ENCODE assay signal across 8 cellular contexts in the genomic region with DNA sequence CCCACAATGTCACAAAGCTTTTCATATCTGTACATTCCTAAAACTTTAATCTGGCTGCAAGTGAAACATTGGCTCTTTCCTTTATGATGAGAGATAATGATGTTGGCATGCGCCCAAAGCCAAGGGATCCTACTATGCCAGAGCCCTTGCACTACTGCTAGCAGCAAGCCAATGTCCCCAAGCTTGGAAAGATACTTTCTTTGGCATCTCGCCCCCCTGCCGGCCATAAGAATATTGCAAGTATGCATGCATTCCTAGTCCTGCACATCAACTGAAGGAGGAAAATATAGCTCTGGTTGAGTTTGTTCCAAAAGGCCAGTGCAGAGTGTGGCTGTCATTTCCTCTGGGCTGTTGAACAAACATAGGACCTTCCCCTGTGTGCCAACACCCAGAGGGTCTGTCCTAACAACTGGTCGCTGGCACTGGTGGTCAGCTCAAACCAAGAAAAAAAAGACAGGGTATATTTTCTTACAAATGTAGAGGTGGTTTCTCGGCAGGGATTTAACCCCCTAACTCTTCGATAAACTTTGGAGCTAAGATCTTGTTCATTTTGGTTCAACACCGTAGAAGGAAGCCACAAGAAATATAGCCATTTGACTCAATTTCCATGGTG. TPM values are rescaled to one million over a fixed set of nuclear protein-coding genes. Genes with fewer than 3 reads are reported as not detected.
DNase-seq lines count a peak whose midpoint lies in the region; ATAC-seq and TF ChIP-seq lines count a peak whose summit lies in the region.

No MANE protein-coding gene starts in this region.

- H3K4ac ChIP-seq in mesenchymal stem cell (ENCODE audit: low read depth in 1 of 2, low read length in 2 of 2): no peak overlapping the region

- intact Hi-C loops in mammary epithelial cell (cut with micrococcal nuclease) (loop anchor here (2.0 kb wide), 1 partner anchor 327 kb away; no protein-coding TSS in a partner anchor), posterior vena cava (cut with DNase I) (loop anchor here (5.0 kb wide), 1 partner anchor 251 kb away; no protein-coding TSS in a partner anchor)

- DNase-seq in COR-L47 (lab: John Stamatoyannopoulos, UW) (peak; percentile 69), GM23248 (peak; percentile 43), RWPE2 (ENCODE audit: low spot score) (no peak), mammary epithelial cell (no peak), mesenchymal stem cell (peak; percentile 46), posterior vena cava (ENCODE audit: low spot score) (no peak)

- no peak overlapping the region for H4K8ac ChIP-seq in mesenchymal stem cell (ENCODE audit: low read length)

- H3K9me2 ChIP-seq in GM23248 (ENCODE audit: insufficient read depth): no peaks in the 10 kb centered on the region

- dilution Hi-C loops in mammary epithelial cell (cut with HindIII; ENCODE audit: low sequenced_read_pairs): loop anchor here (25.0 kb wide), 1 partner anchor 246 kb away; no protein-coding TSS in a partner anchor

- CTCF ChIA-PET in mammary epithelial cell (lab: Charles Lee; ENCODE audit: low non-redundant PET): interaction anchor here (0.5 to 1.5 kb wide), 11 partner anchors 9 to 291 kb away, joined by 3 to 12 read pairs (median 4); no protein-coding TSS in a partner anchor

- no peak overlapping the region for H3K23ac ChIP-seq in mesenchymal stem cell (ENCODE audit: low read length in 2 of 2)

- H3K14ac ChIP-seq in mesenchymal stem cell (ENCODE audit: low read length in 2 of 2): no peak overlapping the region

- TF ChIP-seq CTCF in RWPE2 (IDR thresholded peaks at IDR 0.05; ENCODE audit: poor library complexity, severe bottlenecking) (peak; percentile 77), mammary epithelial cell (conservative IDR thresholded peaks at IDR 0.05 in 1 of 2, IDR thresholded peaks at IDR 0.05 in 1 of 2; ENCODE audit: extremely low read depth in 1 of 2, insufficient read depth in 1 of 2, low read depth in 1 of 2, low read length in 2 of 2) (peak; percentile 75 to 82)

- no peak overlapping the region for H3K4me2 ChIP-seq in GM23248 (ENCODE audit: unreplicated experiment)
- no peak overlapping the region for H3K4me2 ChIP-seq in mammary epithelial cell (ENCODE audit: insufficient read depth, low read depth, low read length)
- no peak overlapping the region for H3K4me2 ChIP-seq in mesenchymal stem cell (ENCODE audit: low read length, poor library complexity, severe bottlenecking)

- H3K18ac ChIP-seq in mesenchymal stem cell (ENCODE audit: low read depth in 1 of 2, low read length in 2 of 2): no peak overlapping the region

- no peak overlapping the region for H2BK120ac ChIP-seq in mesenchymal stem cell (ENCODE audit: low read depth, low read length)

- H3K9ac ChIP-seq in GM23248: no peak overlapping the region
- no peak overlapping the region for H3K9ac ChIP-seq in mammary epithelial cell (ENCODE audit: insufficient read depth, low read length)
- no peak overlapping the region for H3K9ac ChIP-seq in mesenchymal stem cell (ENCODE audit: low read length)

- H3F3A ChIP-seq in GM23248 (ENCODE audit: insufficient read depth): 0 out of 2 replicates have a peak, but pooled peaks cover 11% of the 10 kb centered on the region

- no peak overlapping the region for H3K4me3 ChIP-seq in GM23248
- H3K4me3 ChIP-seq in RWPE2 (ENCODE audit: severe bottlenecking): no peak overlapping the region
- H3K4me3 ChIP-seq in mammary epithelial cell (replicated peaks in 1 of 3; ENCODE audit: insufficient read depth in 1 of 3, low read depth in 2 of 3, low read length in 3 of 3): no peak overlapping the region
- H3K4me3 ChIP-seq in mesenchymal stem cell (ENCODE audit: insufficient read depth in 1 of 2, low read depth in 1 of 2, low read length in 2 of 2): no peak overlapping the region

- H3K27me3 ChIP-seq in GM23248 (replicated peaks; ENCODE audit: insufficient read depth) (no peaks in the 10 kb centered on the region), RWPE2 (ENCODE audit: insufficient read depth, poor library complexity, severe bottlenecking) (no peaks in the 10 kb centered on the region), mammary epithelial cell (ENCODE audit: insufficient read depth, low read length) (no peaks in the 10 kb centered on the region), mesenchymal stem cell (ENCODE audit: control insufficient read depth in 1 of 2, insufficient read depth in 1 of 2, low read length in 2 of 2) (no peaks in the 10 kb centered on the region)

- no peaks in the 10 kb centered on the region for H4K20me1 ChIP-seq in GM23248 (ENCODE audit: insufficient read depth)
- H4K20me1 ChIP-seq in mammary epithelial cell (ENCODE audit: insufficient read depth, low read length): no peaks in the 10 kb centered on the region

- no peaks in the 10 kb centered on the region for H3K9me3 ChIP-seq in GM23248 (ENCODE audit: low read depth)
- H3K9me3 ChIP-seq in RWPE2 (ENCODE audit: severe bottlenecking): no peaks in the 10 kb centered on the region
- H3K9me3 ChIP-seq in mammary epithelial cell (replicated peaks; ENCODE audit: insufficient read depth, low read length): no peaks in the 10 kb centered on the region
- H3K9me3 ChIP-seq in mesenchymal stem cell (ENCODE audit: control insufficient read depth, low read length): no peaks in the 10 kb centered on the region

- no peak overlapping the region for H2BK15ac ChIP-seq in mesenchymal stem cell (ENCODE audit: low read depth, poor library complexity, severe bottlenecking)

- no peak overlapping the region for H2BK5ac ChIP-seq in mesenchymal stem cell (ENCODE audit: low read depth, low read length, poor library complexity, severe bottlenecking)

- no peak overlapping the region for H2BK12ac ChIP-seq in mesenchymal stem cell (ENCODE audit: low read length in 2 of 2)

- H2AK5ac ChIP-seq in mesenchymal stem cell (ENCODE audit: low read length, severe bottlenecking): no peak overlapping the region

- WGBS in GM23248 (ENCODE audit: low coverage in 1 of 2, low lambda C conversion rate in 2 of 2, missing lambda C conversion rate in 2 of 2), 2 experiments: 85 to 94% methylated on average over 7 of the region's 7 CpGs
- 43% methylated on average over 6 of the region's 7 CpGs for WGBS in mammary epithelial cell (ENCODE audit: low coverage, missing lambda C conversion rate)
- 87% methylated on average over 7 of the region's 7 CpGs for WGBS in mesenchymal stem cell

- no peak for ATAC-seq in RWPE2 (ENCODE audit: low read depth)
- ATAC-seq in GM21381 (IDR thresholded peaks at IDR 0.05; ENCODE audit: unreplicated experiment): no peak
- no peak for ATAC-seq in HG02981 (IDR thresholded peaks at IDR 0.05; ENCODE audit: unreplicated experiment)

- no TSS peak for BruUV-seq in mammary epithelial cell (replicated peaks; lab: Mats Ljungman, UMichigan)

- H3K79me1 ChIP-seq in mesenchymal stem cell (replicated peaks; ENCODE audit: low read length, poor library complexity, severe bottlenecking): peaks cover 14% of the 10 kb centered on the region

- H2AFZ ChIP-seq in GM23248: no peak overlapping the region
- H2AFZ ChIP-seq in mammary epithelial cell (ENCODE audit: low read depth, low read length): no peak overlapping the region
- no peak overlapping the region for H2AFZ ChIP-seq in mesenchymal stem cell (ENCODE audit: low read depth, low read length)

- H3K36me3 ChIP-seq in GM23248 (ENCODE audit: low read depth) (no peaks in the 10 kb centered on the region), RWPE2 (ENCODE audit: low read depth) (peaks cover 18% of the 10 kb centered on the region), mammary epithelial cell (ENCODE audit: insufficient read depth, low read length) (no peaks in the 10 kb centered on the region), mesenchymal stem cell (ENCODE audit: control insufficient read depth in 1 of 2, insufficient read depth in 2 of 2, low read depth in 1 of 2, low read length in 2 of 2) (peaks cover 0 to 20% of the 10 kb centered on the region in 2 experiments)

- in situ Hi-C loops in GM23248 (cut with MboI): loop anchor here (5.0 kb wide), 2 partner anchors 146 to 246 kb away; no protein-coding TSS in a partner anchor
- in situ Hi-C loops in mammary epithelial cell (cut with MboI; ENCODE audit: low sequenced_read_pairs in 2 of 2): loop anchor here in 1 of 2 donors (5.0 to 25.0 kb wide), 2 partner anchors 146 to 246 kb away; no protein-coding TSS in a partner anchor

- H3K79me2 ChIP-seq in GM23248 (ENCODE audit: insufficient read depth) (no peaks in the 10 kb centered on the region), mammary epithelial cell (ENCODE audit: insufficient read depth, low read length) (no peaks in the 10 kb centered on the region)

- peaks cover 16% of the 10 kb centered on the region for H3K4me1 ChIP-seq in GM23248 (ENCODE audit: insufficient read depth)
- H3K4me1 ChIP-seq in RWPE2 (ENCODE audit: insufficient read depth, poor library complexity, severe bottlenecking): peaks cover 13% of the 10 kb centered on the region
- H3K4me1 ChIP-seq in mammary epithelial cell (ENCODE audit: insufficient read depth, low read length): peaks cover 24% of the 10 kb centered on the region
- H3K4me1 ChIP-seq in mesenchymal stem cell (ENCODE audit: control insufficient read depth, insufficient read depth, low read depth, low read length): peaks cover 2% of the 10 kb centered on the region

- no peak overlapping the region for H4K91ac ChIP-seq in mesenchymal stem cell (ENCODE audit: low read length)

- H3K27ac ChIP-seq in GM23248 (no peak overlapping the region), RWPE2 (ENCODE audit: poor library complexity, severe bottlenecking) (no peak overlapping the region), mammary epithelial cell (ENCODE audit: insufficient read depth, low read depth, low read length) (no peak overlapping the region), mesenchymal stem cell (ENCODE audit: low read length, poor library complexity, severe bottlenecking) (no peak overlapping the region)

RNA-seq across cellular contexts. Expression of a gene that starts 41.5 kb away (rescaled TPM):
- 0.38 and 0.54 TPM in 2 replicates for total RNA-seq in GM23248 (2014; rRNA removed; shearing (Covaris generic))
- polyA plus RNA-seq in GM23248 (2016; fragmentation: Nextera tagmentation; extraction: Ambion mirVana): 0.11 TPM in 1 of 2 replicates, not detected in the other
- total RNA-seq in mammary epithelial cell: 1 to 10 TPM; 4.5 to 5.6 TPM
- 2.4 TPM for polyA plus RNA-seq in mammary epithelial cell
- 6.3 TPM for polyA minus RNA-seq in mammary epithelial cell
- polyA plus RNA-seq in mesenchymal stem cell (2013, experiment 1 of 2): 0.83 TPM
- polyA plus RNA-seq in mesenchymal stem cell (2013, experiment 2 of 2): 0.84 TPM
- under 1 TPM; 0.69 to 0.95 TPM for total RNA-seq in posterior vena cava

Comparison
In these comparisons a context has a peak if more than half of its experiments do, and no peak if none do; other contexts are left out.
1. DNase-seq: peak in COR-L47 (single experiment), GM23248 (single experiment) and mesenchymal stem cell (single experiment); none in RWPE2 (single experiment), mammary epithelial cell (single experiment) and posterior vena cava (single experiment).